ENCODE assay signal across 14 cellular contexts in genomic region chr7:33100770-33101169, GRCh38. TPM values are rescaled to one million over a fixed set of nuclear protein-coding genes. Genes with fewer than 3 reads are reported as not detected.
DNase-seq lines count a peak whose midpoint lies in the region; ATAC-seq and TF ChIP-seq lines count a peak whose summit lies in the region.
"Had no signal": no experiment of that assay in that cellular context is flagged by ENCODE, and none has a peak within 500 bp of the region (broad histone marks: within the 10 kb centered on the region; RNA-seq: fewer than 3 reads in every experiment).

No MANE protein-coding gene starts in this region.

- POLR2A ChIA-PET in OCI-LY7 (lab: Charles Lee): interaction anchor here (0.7 to 2.7 kb wide), 8 partner anchors 10 to 315 kb away, joined by 3 to 17 read pairs (median 4); partner anchors contain the start of gene NT5C3A
- POLR2A ChIA-PET in PC-9 (lab: Charles Lee; ENCODE audit: unreplicated experiment): no interaction called here

- H3K79me2 ChIP-seq in DOHH2 (ENCODE audit: control insufficient read depth, low read length): peaks cover 51% of the 10 kb centered on the region
- peaks cover 46% of the 10 kb centered on the region for H3K79me2 ChIP-seq in OCI-LY7 (ENCODE audit: insufficient read depth, low read depth, low read length)
- peaks cover 16% of the 10 kb centered on the region for H3K79me2 ChIP-seq in PC-9 (ENCODE audit: low read depth)

- H4K20me1 ChIP-seq in DOHH2 (ENCODE audit: control insufficient read depth, insufficient read depth, low read depth, low read length) (peaks cover 8% of the 10 kb centered on the region; the same call in 1 of the 2 replicates), OCI-LY7 (ENCODE audit: insufficient read depth, low read length) (no peaks in the 10 kb centered on the region; the same call in 1 of the 2 replicates), PC-9 (ENCODE audit: insufficient read depth) (peaks cover 29% of the 10 kb centered on the region)

- no peak for ATAC-seq in memory B cell (ENCODE audit: low read depth)
- peak; percentile 50 to 56 for ATAC-seq in stimulated activated naive B cell treated with anti-CD40 and anti-IgM and Interleukin-4, amounts not matched to agents 10 μg/mL and 1 μg/mL and 100 μg/mL, for 72 hours (replicated peaks)
- ATAC-seq: HCT116, HepG2 had no signal

- peaks cover 73% of the 10 kb centered on the region for H3K36me3 ChIP-seq in DOHH2 (ENCODE audit: control insufficient read depth, low read length)
- peaks cover 87% of the 10 kb centered on the region for H3K36me3 ChIP-seq in OCI-LY7 (ENCODE audit: insufficient read depth, low read length)
- no peaks in the 10 kb centered on the region for H3K36me3 ChIP-seq in ovary
- peaks cover 42% of the 10 kb centered on the region for H3K36me3 ChIP-seq in PC-9 (ENCODE audit: low read depth)

- H2AFZ ChIP-seq in OCI-LY7 (ENCODE audit: low read length) (no peak overlapping the region), PC-9 (no peak overlapping the region)

- H3K9me3 Mint-ChIP-seq in memory B cell: no peaks in the 10 kb centered on the region
- H3K9me3 Mint-ChIP-seq in stimulated activated naive B cell treated with anti-CD40 and anti-IgM and Interleukin-4, amounts not matched to agents 10 μg/mL and 1 μg/mL and 100 μg/mL, for 72 hours: no peaks in the 10 kb centered on the region
- H3K9me3 Mint-ChIP-seq: CD8-positive, alpha-beta memory T cell had no signal

- H3K36me3 Mint-ChIP-seq in memory B cell: peaks cover 34% of the 10 kb centered on the region
- H3K36me3 Mint-ChIP-seq in stimulated activated naive B cell treated with anti-CD40 and anti-IgM and Interleukin-4, amounts not matched to agents 10 μg/mL and 1 μg/mL and 100 μg/mL, for 72 hours: peaks cover 53 to 78% of the 10 kb centered on the region in 2 donors

- no TSS peak for BruUV-seq in OCI-LY7 (replicated peaks; lab: Mats Ljungman, UMichigan)
- no TSS peak for BruUV-seq in PC-9 (replicated peaks; lab: Mats Ljungman, UMichigan)

- H3F3A ChIP-seq in DOHH2 (ENCODE audit: control insufficient read depth, insufficient read depth) (peaks cover 2% of the 10 kb centered on the region), PC-9 (ENCODE audit: insufficient read depth, low read depth) (no peaks in the 10 kb centered on the region)

- H3K27ac ChIP-seq in DOHH2 (ENCODE audit: low read depth, low read length) (no peak overlapping the region), OCI-LY7 (ENCODE audit: low read depth, low read length, poor library complexity, severe bottlenecking) (peak overlapping the region; percentile 85), ovary (no peak overlapping the region), PC-9 (no peak overlapping the region)
- H3K27ac ChIP-seq: C4-2B had no signal

- TF ChIP-seq EP300 in ovary (IDR thresholded peaks at IDR 0.05): no peak

- H3K4me3 ChIP-seq in DOHH2 (ENCODE audit: low read length) (peak overlapping the region; percentile 0; the same call in 1 of the 2 replicates), OCI-LY7 (ENCODE audit: low read depth, low read length, poor library complexity, severe bottlenecking) (peak overlapping the region; percentile 40), ovary (no peak overlapping the region), PC-9 (no peak overlapping the region)

- H3K4me1 ChIP-seq in DOHH2 (ENCODE audit: control insufficient read depth, low read length) (peaks cover 29% of the 10 kb centered on the region), OCI-LY7 (ENCODE audit: insufficient read depth, low read length, poor library complexity, severe bottlenecking) (peaks cover 29% of the 10 kb centered on the region), ovary (ENCODE audit: insufficient read depth) (no peaks in the 10 kb centered on the region), PC-9 (replicated peaks; ENCODE audit: insufficient read depth) (no peaks in the 10 kb centered on the region)
- H3K4me1 ChIP-seq: BE2C, Caco-2 had no signal

- no peak for TF ChIP-seq CTCF in DOHH2 (IDR thresholded peaks at IDR 0.05; ENCODE audit: low read depth, low read length, poor library complexity, severe bottlenecking)
- TF ChIP-seq CTCF in OCI-LY7 (conservative IDR thresholded peaks at IDR 0.05; ENCODE audit: low read length): no peak
- TF ChIP-seq CTCF in ovary (IDR thresholded peaks at IDR 0.05): no peak
- TF ChIP-seq CTCF in PC-9 (conservative IDR thresholded peaks at IDR 0.05): no peak

- no peaks in the 10 kb centered on the region for H3K9me2 ChIP-seq in DOHH2 (replicated peaks; ENCODE audit: control insufficient read depth, low read length)
- no peaks in the 10 kb centered on the region for H3K9me2 ChIP-seq in OCI-LY7 (ENCODE audit: insufficient read depth, low read length)
- no peaks in the 10 kb centered on the region for H3K9me2 ChIP-seq in PC-9 (ENCODE audit: insufficient read depth)

- peak overlapping the region; percentile 38 for H3K27ac Mint-ChIP-seq in memory B cell
- H3K27ac Mint-ChIP-seq in stimulated activated naive B cell treated with anti-CD40 and anti-IgM and Interleukin-4, amounts not matched to agents 10 μg/mL and 1 μg/mL and 100 μg/mL, for 72 hours: peak overlapping the region; percentile 96

- intact Hi-C loops in OCI-LY7 (cut with micrococcal nuclease; ENCODE audit: unreplicated experiment): loop anchor here (10.0 kb wide), 1 partner anchor 156 kb away; no protein-coding TSS in a partner anchor
- intact Hi-C loops in ovary (cut with DNase I): loop anchor here in 1 of 4 donors (10.0 kb wide), 1 partner anchor 336 kb away; no protein-coding TSS in a partner anchor
- intact Hi-C loops in PC-9 (cut with micrococcal nuclease; ENCODE audit: unreplicated experiment): no loop called here

- no peak for TF ChIP-seq POLR2A in ovary (IDR thresholded peaks at IDR 0.05)

- H3K4me2 ChIP-seq in DOHH2 (ENCODE audit: low read length): peak overlapping the region; percentile 50
- peak overlapping the region; percentile 70 for H3K4me2 ChIP-seq in OCI-LY7 (ENCODE audit: low read length)
- no peak overlapping the region for H3K4me2 ChIP-seq in PC-9

- peaks cover 38% of the 10 kb centered on the region for H3K4me1 Mint-ChIP-seq in memory B cell
- H3K4me1 Mint-ChIP-seq in stimulated activated naive B cell treated with anti-CD40 and anti-IgM and Interleukin-4, amounts not matched to agents 10 μg/mL and 1 μg/mL and 100 μg/mL, for 72 hours: peaks cover 38 to 66% of the 10 kb centered on the region in 2 donors

- H3K27me3 ChIP-seq in DOHH2 (ENCODE audit: control insufficient read depth, low read length): no peaks in the 10 kb centered on the region
- no peaks in the 10 kb centered on the region for H3K27me3 ChIP-seq in ovary
- H3K27me3 ChIP-seq in PC-9 (ENCODE audit: insufficient read depth, low read depth): no peaks in the 10 kb centered on the region
- H3K27me3 ChIP-seq: BE2C had no signal

- WGBS in ovary, 3 donors: 63 to 80% (median 72%) methylated on average over 3 of the region's 3 CpGs

- H3K4me3 Mint-ChIP-seq in memory B cell: peak overlapping the region; percentile 56
- H3K4me3 Mint-ChIP-seq in stimulated activated naive B cell treated with anti-CD40 and anti-IgM and Interleukin-4, amounts not matched to agents 10 μg/mL and 1 μg/mL and 100 μg/mL, for 72 hours: peak overlapping the region in 1 of 2 donors; percentile 62
- H3K4me3 Mint-ChIP-seq: CD8-positive, alpha-beta memory T cell had no signal

- peak; percentile 24 for DNase-seq in OCI-LY7 (ENCODE audit: low spot score)
- no peak for DNase-seq in memory B cell (ENCODE audit: low spot score in 2 of 2)
- DNase-seq in stimulated activated naive B cell treated with anti-CD40 and anti-IgM and Interleukin-4, amounts not matched to agents 10 μg/mL and 1 μg/mL and 100 μg/mL, for 72 hours: no peak
- DNase-seq in ovary: no peak
- no peak for DNase-seq in mucosa of gallbladder (ENCODE audit: low spot score)
- DNase-seq in PC-9: no peak
- DNase-seq: BE2C; Caco-2; CD8-positive, alpha-beta memory T cell; DMS53 had no signal

- CTCF ChIA-PET in OCI-LY7 (lab: Charles Lee; ENCODE audit: unreplicated experiment) (no interaction called here), PC-9 (lab: Charles Lee) (interaction anchor here (0.6 kb wide), 1 partner anchor 299 kb away, joined by 5 read pairs; no protein-coding TSS in a partner anchor)

- H3K9me3 ChIP-seq in DOHH2 (ENCODE audit: control insufficient read depth, insufficient read depth, low read length): no peaks in the 10 kb centered on the region
- no peaks in the 10 kb centered on the region for H3K9me3 ChIP-seq in OCI-LY7 (ENCODE audit: low read length)
- H3K9me3 ChIP-seq in ovary: no peaks in the 10 kb centered on the region
- H3K9me3 ChIP-seq in PC-9 (ENCODE audit: insufficient read depth, low read depth): no peaks in the 10 kb centered on the region
- H3K9me3 ChIP-seq: BE2C, Caco-2 had no signal

- no peaks in the 10 kb centered on the region for H3K27me3 Mint-ChIP-seq in memory B cell
- no peaks in the 10 kb centered on the region for H3K27me3 Mint-ChIP-seq in stimulated activated naive B cell treated with anti-CD40 and anti-IgM and Interleukin-4, amounts not matched to agents 10 μg/mL and 1 μg/mL and 100 μg/mL, for 72 hours
- H3K27me3 Mint-ChIP-seq: CD8-positive, alpha-beta memory T cell had no signal

RNA-seq across cellular contexts. Expression of gene RP9, which starts 8.4 kb away (rescaled TPM):
- total RNA-seq in OCI-LY7 (2014; rRNA removed; shearing (Covaris generic)): 21.8 and 22.0 TPM in 2 replicates
- 23.3 and 24.1 TPM in 2 replicates for total RNA-seq in OCI-LY7 (2022)
- total RNA-seq in ovary: 10 to 100 TPM in 6 of 7 donors, 1 to 10 TPM in 1; 6.2 to 16.2 (median 11.3) TPM
- polyA plus RNA-seq in ovary: 10 to 100 TPM in 1 of 2 donors, 1 to 10 TPM in 1; 9.6 to 24.2 TPM
- total RNA-seq in mucosa of gallbladder: 9.2 TPM
- total RNA-seq in PC-9 (2021): 15.4 and 22.1 TPM in 2 replicates

RNA-seq across cellular contexts. Expression of gene BBS9, which starts 28.6 kb away (rescaled TPM):
- 4.8 and 6.8 TPM in 2 replicates for total RNA-seq in OCI-LY7 (2014; rRNA removed; shearing (Covaris generic))
- total RNA-seq in OCI-LY7 (2022) (14.8 and 16.0 TPM in 2 replicates), ovary (10 to 100 TPM; 28.7 to 42.0 (median 33.7) TPM), mucosa of gallbladder (24.3 TPM), PC-9 (2021) (12.4 and 13.1 TPM in 2 replicates)
- polyA plus RNA-seq in ovary: 1 to 10 TPM; 8.1 to 9.5 TPM

RNA-seq across cellular contexts. Expression of gene NT5C3A, which starts 38.2 kb away (rescaled TPM):
- total RNA-seq in OCI-LY7 (2014; rRNA removed; shearing (Covaris generic)): 34.7 and 37.1 TPM in 2 replicates
- total RNA-seq in OCI-LY7 (2022) (55.3 and 62.4 TPM in 2 replicates), ovary (10 to 100 TPM; 17.4 to 33.0 (median 22.6) TPM), mucosa of gallbladder (45.6 TPM), PC-9 (2021) (43.8 and 60.4 TPM in 2 replicates)
- polyA plus RNA-seq in ovary: 10 to 100 TPM; 20.6 to 22.4 TPM

Comparison
In these comparisons a context has a peak if more than half of its experiments do, and no peak if none do; other contexts are left out.
1. H3K4me3 ChIP-seq: peak in DOHH2 (single experiment) and OCI-LY7 (single experiment); none in ovary (single experiment) and PC-9 (single experiment).